ENCODE assay signal across 8 cellular contexts in the genomic region with DNA sequence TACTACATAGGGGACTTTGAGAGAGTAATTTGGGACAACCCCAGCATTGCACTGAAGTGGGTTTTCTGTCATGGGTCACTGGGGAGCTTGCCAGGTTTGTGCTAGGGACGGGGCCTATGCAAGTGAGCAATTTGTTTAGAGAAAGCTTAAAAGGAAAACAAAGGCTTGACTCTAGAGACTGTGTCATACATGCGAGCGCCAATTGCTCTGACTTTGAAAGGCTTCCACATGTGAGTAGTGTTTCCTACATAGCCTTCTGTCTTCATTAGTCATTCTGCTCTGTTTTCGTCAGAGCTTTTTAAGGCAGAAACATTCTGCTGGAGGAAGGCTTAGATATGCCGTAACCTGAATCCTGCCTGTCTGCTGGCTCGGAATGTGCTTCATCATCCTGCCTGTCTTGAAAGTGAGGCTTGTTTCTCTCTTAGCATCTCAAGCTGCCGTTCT. TPM values are rescaled to one million over a fixed set of nuclear protein-coding genes. Genes with fewer than 3 reads are reported as not detected.
DNase-seq lines count a peak whose midpoint lies in the region; ATAC-seq and TF ChIP-seq lines count a peak whose summit lies in the region.

No MANE protein-coding gene starts in this region.

- in situ Hi-C loops in G401 (cut with HindIII; ENCODE audit: low sequenced_read_pairs) = no loop called here

- H3K27ac ChIP-seq in iPS-20b (ENCODE audit: low read length) = peak overlapping the region; percentile 72

- no peak for ATAC-seq in GM21723 (IDR thresholded peaks at IDR 0.05; ENCODE audit: unreplicated experiment)

- DNase-seq in NCI-H2107 treated with DMSO at 0.1 percent for 48 hours (lab: John Stamatoyannopoulos, UW; ENCODE audit: unreplicated experiment) (peak; percentile 34), NCI-H2107 (lab: John Stamatoyannopoulos, UW) (no peak), amniotic stem cell (lab: John Stamatoyannopoulos, UW) (peak; percentile 93), stromal cell of bone marrow (ENCODE audit: low read depth) (peak; percentile 97), G401 (ENCODE audit: low spot score) (no peak), HEK293T (ENCODE audit: extremely low spot score) (no peak)

- CTCF ChIA-PET in HEK293T (lab: Yijun Ruan, JAX) = interaction anchor here (1.7 kb wide), 1 partner anchor 192 kb away, joined by 5 read pairs; no protein-coding TSS in a partner anchor

- POLR2A ChIA-PET in HEK293T (lab: Yijun Ruan, JAX) = interaction anchor here (0.8 to 1.5 kb wide), 3 partner anchors 12 to 33 kb away, joined by 3 to 4 read pairs (median 4); a partner anchor contains a TSS

- H3K4me1 ChIP-seq in iPS-20b (ENCODE audit: insufficient read depth, low read length) = peaks cover 17% of the 10 kb centered on the region

- H3K9me3 ChIP-seq in iPS-20b (ENCODE audit: insufficient read depth, low read depth, low read length) = no peaks in the 10 kb centered on the region

- no peaks in the 10 kb centered on the region for H3K27me3 ChIP-seq in iPS-20b (ENCODE audit: insufficient read depth, low read length)

- peak overlapping the region; percentile 45; the same call in 1 of the 2 replicates for H3K9ac ChIP-seq in iPS-20b (ENCODE audit: low read depth, low read length)

- H3K36me3 ChIP-seq in iPS-20b (ENCODE audit: insufficient read depth, low read depth, low read length) = peaks cover 97% of the 10 kb centered on the region

- H3K4me3 ChIP-seq in iPS-20b (ENCODE audit: low read length) = no peak overlapping the region

TF ChIP-seq in HEK293T, 16 proteins besides CTCF, POLR2A, EP300 and RAD21:
- no peak for TF ChIP-seq FOXA1 (IDR thresholded peaks at IDR 0.05)
- TF ChIP-seq L3MBTL2 (conservative IDR thresholded peaks at IDR 0.05) = no peak
- TF ChIP-seq FOXM1 (IDR thresholded peaks at IDR 0.05; ENCODE audit: borderline replicate concordance) = no peak
- no peak for TF ChIP-seq ZNF384 (IDR thresholded peaks at IDR 0.05)
- TF ChIP-seq TARDBP (IDR thresholded peaks at IDR 0.05) = no peak
- TF ChIP-seq HDGF (IDR thresholded peaks at IDR 0.05; ENCODE audit: borderline replicate concordance) = no peak
- no peak for TF ChIP-seq LEF1 (IDR thresholded peaks at IDR 0.05; ENCODE audit: borderline replicate concordance)
- no peak for TF ChIP-seq FOXK2 (IDR thresholded peaks at IDR 0.05)
- TF ChIP-seq SP1 (IDR thresholded peaks at IDR 0.05) = no peak
- TF ChIP-seq, protein P1, sequence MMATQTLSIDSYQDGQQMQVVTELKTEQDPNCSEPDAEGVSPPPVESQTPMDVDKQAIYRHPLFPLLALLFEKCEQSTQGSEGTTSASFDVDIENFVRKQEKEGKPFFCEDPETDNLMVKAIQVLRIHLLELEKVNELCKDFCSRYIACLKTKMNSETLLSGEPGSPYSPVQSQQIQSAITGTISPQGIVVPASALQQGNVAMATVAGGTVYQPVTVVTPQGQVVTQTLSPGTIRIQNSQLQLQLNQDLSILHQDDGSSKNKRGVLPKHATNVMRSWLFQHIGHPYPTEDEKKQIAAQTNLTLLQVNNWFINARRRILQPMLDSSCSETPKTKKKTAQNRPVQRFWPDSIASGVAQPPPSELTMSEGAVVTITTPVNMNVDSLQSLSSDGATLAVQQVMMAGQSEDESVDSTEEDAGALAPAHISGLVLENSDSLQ (IDR thresholded peaks at IDR 0.05) = no peak
- no peak for TF ChIP-seq NFRKB (IDR thresholded peaks at IDR 0.05)
- TF ChIP-seq CTBP1 (IDR thresholded peaks at IDR 0.05; ENCODE audit: borderline replicate concordance) = no peak
- TF ChIP-seq ELF4 (IDR thresholded peaks at IDR 0.05) = no peak

RNA-seq across cellular contexts. Expression of a gene that starts 28.4 kb away (rescaled TPM):
- total RNA-seq in G401 (2014; rRNA removed; shearing (Covaris generic)) = 5.2 and 6.0 TPM in 2 replicates

RNA-seq across cellular contexts. Expression of a gene that starts 33.0 kb away (rescaled TPM):
- total RNA-seq in G401 (2014; rRNA removed; shearing (Covaris generic)) = 19.5 and 29.0 TPM in 2 replicates

Comparison
In these comparisons a context has a peak if more than half of its experiments do, and no peak if none do; other contexts are left out.
1. DNase-seq: peak in NCI-H2107 treated with DMSO at 0.1 percent for 48 hours (single experiment), amniotic stem cell (single experiment) and stromal cell of bone marrow (single experiment); none in NCI-H2107 (single experiment), G401 (single experiment) and HEK293T (single experiment).